In genomic region chr4:187090401-187090800, GRCh38 we compare ENCODE assay signal across 20 cellular contexts.
"Had no signal": no experiment of that assay in that cellular context is flagged by ENCODE, and none has a peak within 500 bp of the region (broad histone marks: within the 10 kb centered on the region; RNA-seq: fewer than 3 reads in every experiment).

No MANE protein-coding gene starts in this region.

- H3K4me3 ChIP-seq: heart right ventricle, stomach had no signal

- H3K27me3 Mint-ChIP-seq: activated CD4-positive, alpha-beta memory T cell treated with anti-CD3 and anti-CD28 coated beads, Interleukin-2, amount 10 ng/mL, durations not matched to agents 7 days and 5 days; activated CD8-positive, alpha-beta memory T cell treated with anti-CD3 and anti-CD28 coated beads, Interleukin-2, amount 10 ng/mL, durations not matched to agents 7 days and 5 days; activated naive CD8-positive, alpha-beta T cell treated with anti-CD3 and anti-CD28 coated beads, Interleukin-2, amount 10 ng/mL, durations not matched to agents 7 days and 5 days; activated T-cell treated with anti-CD3 and anti-CD28 coated beads, Interleukin-2, amount 50 U/mL, for 24 hours; central memory CD8-positive, alpha-beta T cell; memory B cell; naive thymus-derived CD8-positive, alpha-beta T cell had no signal

- H3K27ac ChIP-seq: heart right ventricle, parathyroid adenoma, stomach had no signal

- DNase-seq: activated CD4-positive, alpha-beta memory T cell treated with anti-CD3 and anti-CD28 coated beads, Interleukin-2, amount 10 ng/mL, durations not matched to agents 7 days and 5 days; activated CD4-positive, alpha-beta T cell treated with anti-CD3 and anti-CD28 coated beads for 48 hours; activated CD4-positive, CD25-positive, alpha-beta regulatory T cell; activated CD8-positive, alpha-beta memory T cell treated with anti-CD3 and anti-CD28 coated beads, Interleukin-2, amount 10 ng/mL, durations not matched to agents 7 days and 5 days; activated naive CD4-positive, alpha-beta T cell treated with Interleukin-2 at 50 U/mL for 16 hours; activated naive CD8-positive, alpha-beta T cell treated with anti-CD3 and anti-CD28 coated beads, Interleukin-2, amount 10 ng/mL, durations not matched to agents 7 days and 5 days; activated T-cell treated with anti-CD3 and anti-CD28 coated beads, Interleukin-2, amount 50 U/mL, for 24 hours; anterior cingulate cortex; cortex of kidney; heart right ventricle; naive thymus-derived CD8-positive, alpha-beta T cell; stimulated activated CD4-positive, alpha-beta T cell treated with anti-CD3 and anti-CD28 coated beads, Interleukin-4, amount 100 ng/mL, for 24 hours; stomach; T1000 had no signal

- H3K36me3 ChIP-seq: heart right ventricle, stomach had no signal

- H3K9me3 ChIP-seq: stomach had no signal

- H3K36me3 Mint-ChIP-seq: activated CD8-positive, alpha-beta memory T cell treated with anti-CD3 and anti-CD28 coated beads, Interleukin-2, amount 10 ng/mL, durations not matched to agents 7 days and 5 days; activated naive CD8-positive, alpha-beta T cell treated with anti-CD3 and anti-CD28 coated beads, Interleukin-2, amount 10 ng/mL, durations not matched to agents 7 days and 5 days; memory B cell; stimulated activated effector memory CD8-positive, alpha-beta T cell treated with anti-CD3 and anti-CD28 coated beads, Interleukin-12 subunit alpha, Interleukin-12 subunit beta, amount 100 ng/mL, for 72 hours had no signal

- H3K4me3 Mint-ChIP-seq: activated CD4-positive, alpha-beta memory T cell treated with anti-CD3 and anti-CD28 coated beads, Interleukin-2, amount 10 ng/mL, durations not matched to agents 7 days and 5 days; activated CD8-positive, alpha-beta memory T cell treated with anti-CD3 and anti-CD28 coated beads, Interleukin-2, amount 10 ng/mL, durations not matched to agents 7 days and 5 days; activated naive CD8-positive, alpha-beta T cell treated with anti-CD3 and anti-CD28 coated beads, Interleukin-2, amount 10 ng/mL, durations not matched to agents 7 days and 5 days; activated T-cell treated with anti-CD3 and anti-CD28 coated beads, Interleukin-2, amount 50 U/mL, for 24 hours; central memory CD8-positive, alpha-beta T cell; memory B cell; naive thymus-derived CD8-positive, alpha-beta T cell; stimulated activated effector memory CD8-positive, alpha-beta T cell treated with anti-CD3 and anti-CD28 coated beads, Interleukin-12 subunit alpha, Interleukin-12 subunit beta, amount 100 ng/mL, for 72 hours had no signal

- H3K4me1 Mint-ChIP-seq: activated CD4-positive, alpha-beta memory T cell treated with anti-CD3 and anti-CD28 coated beads, Interleukin-2, amount 10 ng/mL, durations not matched to agents 7 days and 5 days; activated CD8-positive, alpha-beta memory T cell treated with anti-CD3 and anti-CD28 coated beads, Interleukin-2, amount 10 ng/mL, durations not matched to agents 7 days and 5 days; activated naive CD8-positive, alpha-beta T cell treated with anti-CD3 and anti-CD28 coated beads, Interleukin-2, amount 10 ng/mL, durations not matched to agents 7 days and 5 days; central memory CD8-positive, alpha-beta T cell; memory B cell; naive thymus-derived CD8-positive, alpha-beta T cell; stimulated activated effector memory CD8-positive, alpha-beta T cell treated with anti-CD3 and anti-CD28 coated beads, Interleukin-12 subunit alpha, Interleukin-12 subunit beta, amount 100 ng/mL, for 72 hours had no signal

- H3K27ac Mint-ChIP-seq: activated CD4-positive, alpha-beta memory T cell treated with anti-CD3 and anti-CD28 coated beads, Interleukin-2, amount 10 ng/mL, durations not matched to agents 7 days and 5 days; activated CD8-positive, alpha-beta memory T cell treated with anti-CD3 and anti-CD28 coated beads, Interleukin-2, amount 10 ng/mL, durations not matched to agents 7 days and 5 days; activated naive CD8-positive, alpha-beta T cell treated with anti-CD3 and anti-CD28 coated beads, Interleukin-2, amount 10 ng/mL, durations not matched to agents 7 days and 5 days; activated T-cell treated with anti-CD3 and anti-CD28 coated beads, Interleukin-2, amount 50 U/mL, for 24 hours; activated T-helper 2 cell treated with anti-CD3 and anti-CD28 coated beads, Interferon-gamma antibody, Interleukin-2, Interleukin-4, amounts not matched to agents 10 μg/mL and 5 μg/mL and 100 μg/mL, durations not matched to agents 14 hours and 24 hours and 36 hours; memory B cell; naive thymus-derived CD8-positive, alpha-beta T cell; stimulated activated effector memory CD8-positive, alpha-beta T cell treated with anti-CD3 and anti-CD28 coated beads, Interleukin-12 subunit alpha, Interleukin-12 subunit beta, amount 100 ng/mL, for 72 hours had no signal

- H3K4me1 ChIP-seq: heart right ventricle, parathyroid adenoma, stomach had no signal

- ATAC-seq: activated CD8-positive, alpha-beta memory T cell treated with anti-CD3 and anti-CD28 coated beads, Interleukin-2, amount 10 ng/mL, durations not matched to agents 7 days and 5 days; heart right ventricle; naive thymus-derived CD8-positive, alpha-beta T cell; sciatic nerve; stimulated activated effector memory CD8-positive, alpha-beta T cell treated with anti-CD3 and anti-CD28 coated beads, Interleukin-12 subunit alpha, Interleukin-12 subunit beta, amount 100 ng/mL, for 72 hours had no signal

- H3K27me3 ChIP-seq: heart right ventricle, stomach had no signal
